ENCODE assay signal across 8 cellular contexts in the genomic region with DNA sequence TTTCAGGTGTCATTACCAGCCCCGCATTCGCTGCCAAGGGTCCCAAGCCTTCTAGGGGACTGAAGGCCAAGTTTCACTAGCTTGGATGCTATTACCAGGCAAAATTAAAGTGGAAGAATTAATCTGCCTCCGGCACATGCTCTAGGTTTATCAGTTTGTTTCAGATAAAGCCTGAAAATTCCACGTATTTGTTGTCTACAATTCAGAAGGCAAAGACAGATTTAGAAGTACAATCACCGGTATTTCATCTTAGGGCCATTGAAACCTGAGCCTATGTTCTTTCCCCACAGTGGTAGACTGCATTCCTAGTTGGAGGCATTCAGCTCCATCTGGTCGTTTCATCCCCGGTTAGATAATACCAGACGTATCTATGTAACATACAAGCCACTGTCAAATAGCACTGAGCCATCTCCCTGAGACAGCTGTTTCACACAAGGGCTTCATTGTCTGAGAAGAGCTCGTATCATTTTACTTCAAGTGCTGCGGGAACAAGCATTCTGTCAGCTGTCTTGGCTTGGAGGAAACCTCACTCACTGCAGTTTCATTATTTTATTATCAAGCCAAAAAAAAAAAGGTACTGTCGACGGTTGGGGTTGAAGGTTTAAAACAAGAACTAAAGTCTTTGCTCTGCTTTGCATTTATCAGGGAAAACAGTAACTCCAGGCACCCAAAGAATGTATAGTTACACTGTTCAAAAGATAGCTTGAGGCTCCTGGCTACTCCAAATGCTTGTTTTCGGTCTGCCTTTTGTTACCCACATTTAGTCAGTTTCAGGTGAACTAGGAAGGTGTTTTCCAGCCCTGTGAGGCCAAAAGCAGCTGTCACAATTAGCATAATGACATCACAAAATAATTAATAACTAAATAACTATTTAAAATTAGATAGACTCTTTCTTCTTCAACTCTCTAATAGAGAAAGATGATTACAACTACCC.
DNase-seq lines count a peak whose midpoint lies in the region; ATAC-seq and TF ChIP-seq lines count a peak whose summit lies in the region.

No MANE protein-coding gene starts in this region.

- WGBS in mammary epithelial cell (ENCODE audit: low coverage, missing lambda C conversion rate): 21% methylated on average over 10 of the region's 13 CpGs

- H3K4me3 ChIP-seq in mammary epithelial cell (replicated peaks in 1 of 3; ENCODE audit: insufficient read depth in 1 of 3, low read depth in 2 of 3, low read length in 3 of 3) (no peak overlapping the region), dorsolateral prefrontal cortex (peak overlapping the region in 54 of 59 donors; percentile 0 to 66 (median 40))

- peaks cover 10% of the 10 kb centered on the region for H3K4me1 Mint-ChIP-seq in MCF 10A (ENCODE audit: insufficient read depth, unreplicated experiment)

- DNase-seq in mammary epithelial cell: peak; percentile 87
- no peak for DNase-seq in MCF 10A (ENCODE audit: unreplicated experiment)
- DNase-seq in NCI-H446 treated with DMSO at 0.1 percent for 48 hours (lab: John Stamatoyannopoulos, UW): peak; percentile 85
- peak in 3 of 10 donors; percentile 19 to 55 (median 48) for DNase-seq in dorsolateral prefrontal cortex
- peak; percentile 49 for DNase-seq in non-pigmented ciliary epithelial cell (ENCODE audit: low read depth)
- no peak for DNase-seq in T-helper 1 cell
- no peak for DNase-seq in activated CD8-positive, alpha-beta memory T cell treated with anti-CD3 and anti-CD28 coated beads, Interleukin-2, amount 50 U/mL, for 4 hours

- peak overlapping the region; percentile 9 for H3K9ac ChIP-seq in mammary epithelial cell (ENCODE audit: insufficient read depth, low read length)

- H3K4me3 Mint-ChIP-seq in MCF 10A (ENCODE audit: unreplicated experiment): no peak overlapping the region

- peaks cover 7% of the 10 kb centered on the region for H3K4me1 ChIP-seq in mammary epithelial cell (ENCODE audit: insufficient read depth, low read length)

- no peaks in the 10 kb centered on the region for H3K36me3 ChIP-seq in mammary epithelial cell (ENCODE audit: insufficient read depth, low read length)

- no peaks in the 10 kb centered on the region for H3K9me3 ChIP-seq in mammary epithelial cell (replicated peaks; ENCODE audit: insufficient read depth, low read length)

- TF ChIP-seq CTCF in mammary epithelial cell (conservative IDR thresholded peaks at IDR 0.05 in 1 of 2, IDR thresholded peaks at IDR 0.05 in 1 of 2; ENCODE audit: extremely low read depth in 1 of 2, insufficient read depth in 1 of 2, low read depth in 1 of 2, low read length in 2 of 2): no peak
- no peak for TF ChIP-seq CTCF in MCF 10A (IDR thresholded peaks at IDR 0.05; ENCODE audit: unreplicated experiment)
- peak in 1 of 56 donors; percentile 5 for TF ChIP-seq CTCF in dorsolateral prefrontal cortex (IDR thresholded peaks at IDR 0.05 in 54 of 56, conservative IDR thresholded peaks at IDR 0.05 in 2 of 56; ENCODE audit: low read depth in 1 of 56, partially characterized antibody in 56 of 56)

- H3K27ac Mint-ChIP-seq in MCF 10A (ENCODE audit: low read depth, unreplicated experiment): no peak overlapping the region

- peak overlapping the region; percentile 35 for H3K4me2 ChIP-seq in mammary epithelial cell (ENCODE audit: insufficient read depth, low read depth, low read length)

- H4K20me1 ChIP-seq in mammary epithelial cell (ENCODE audit: insufficient read depth, low read length): no peaks in the 10 kb centered on the region

- H3K36me3 Mint-ChIP-seq in MCF 10A (ENCODE audit: insufficient read depth, unreplicated experiment): no peaks in the 10 kb centered on the region

- H2AFZ ChIP-seq in mammary epithelial cell (ENCODE audit: low read depth, low read length): peak overlapping the region; percentile 60

- ATAC-seq in HG03039 (IDR thresholded peaks at IDR 0.05; ENCODE audit: unreplicated experiment): peak; percentile 62

- no peaks in the 10 kb centered on the region for H3K9me3 Mint-ChIP-seq in MCF 10A (ENCODE audit: unreplicated experiment)

- POLR2A ChIA-PET in MCF 10A (lab: Yijun Ruan, JAX): interaction anchor here (1.1 kb wide), 1 partner anchor 12 kb away, joined by 4 read pairs; no protein-coding TSS in a partner anchor

- BruUV-seq in mammary epithelial cell (replicated peaks; lab: Mats Ljungman, UMichigan) (no TSS peak), MCF 10A (replicated peaks; lab: Mats Ljungman, UMichigan) (no TSS peak)

- no peaks in the 10 kb centered on the region for H3K79me2 ChIP-seq in mammary epithelial cell (ENCODE audit: insufficient read depth, low read length)

- CTCF ChIA-PET in mammary epithelial cell (lab: Charles Lee; ENCODE audit: low non-redundant PET) (no interaction called here), MCF 10A (lab: Yijun Ruan, JAX) (interaction anchor here (0.6 to 0.7 kb wide), 2 partner anchors 15 to 1701 kb away, joined by 3 read pairs; no protein-coding TSS in a partner anchor)

- H3K27ac ChIP-seq in mammary epithelial cell (ENCODE audit: insufficient read depth, low read depth, low read length) (peak overlapping the region; percentile 30), dorsolateral prefrontal cortex (peak overlapping the region in 57 of 59 donors; percentile 14 to 93 (median 75))

- dilution Hi-C loops in mammary epithelial cell (cut with HindIII; ENCODE audit: low sequenced_read_pairs): no loop called here

- intact Hi-C loops in mammary epithelial cell (cut with micrococcal nuclease): no loop called here
- intact Hi-C loops in MCF 10A (cut with micrococcal nuclease): no loop called here
- intact Hi-C loops in dorsolateral prefrontal cortex (cut with DNase I): loop anchor here (2.0 to 10.0 kb wide), 6 partner anchors 64 to 242 kb away; partner anchors contain the start of gene TGIF1 (in 1 of the 2)

- H3K27me3 ChIP-seq in mammary epithelial cell (ENCODE audit: insufficient read depth, low read length) (no peaks in the 10 kb centered on the region), dorsolateral prefrontal cortex (no peaks in the 10 kb centered on the region)

- in situ Hi-C loops in mammary epithelial cell (cut with MboI; ENCODE audit: low sequenced_read_pairs in 2 of 2): no loop called here

- no peaks in the 10 kb centered on the region for H3K27me3 Mint-ChIP-seq in MCF 10A (ENCODE audit: insufficient read depth, unreplicated experiment)

Comparison
In these comparisons a context has a peak if more than half of its experiments do, and no peak if none do; other contexts are left out.
1. DNase-seq: peak in mammary epithelial cell (single experiment), NCI-H446 treated with DMSO at 0.1 percent for 48 hours (single experiment) and non-pigmented ciliary epithelial cell (single experiment); none in MCF 10A (single experiment), T-helper 1 cell (0 of 5) and activated CD8-positive, alpha-beta memory T cell treated with anti-CD3 and anti-CD28 coated beads, Interleukin-2, amount 50 U/mL, for 4 hours (single experiment).
2. H3K4me3 ChIP-seq: peak in dorsolateral prefrontal cortex (54 of 59); none in mammary epithelial cell (0 of 3).
3. intact Hi-C loops: an anchor here in dorsolateral prefrontal cortex (2.0 to 10.0 kb wide); none called in mammary epithelial cell and MCF 10A.